18 cellular contexts compared by ENCODE assay signal in genomic region chr3:94028093-94028837, GRCh38. TPM values are rescaled to one million over a fixed set of nuclear protein-coding genes. Genes with fewer than 3 reads are reported as not detected.
DNase-seq lines count a peak whose midpoint lies in the region; ATAC-seq, FAIRE-seq and TF ChIP-seq lines count a peak whose summit lies in the region.
"Had no signal": no experiment of that assay in that cellular context is flagged by ENCODE, and none has a peak within 500 bp of the region (broad histone marks: within the 10 kb centered on the region; RNA-seq: fewer than 3 reads in every experiment).

Gene STX19, minus strand, starts transcription at chr3:94028597. Its CDS starts 13,328 bp downstream, at chr3:94015269.

- no peaks in the 10 kb centered on the region for H3K36me3 ChIP-seq in parathyroid adenoma (ENCODE audit: control insufficient read depth, insufficient read depth, low read length)
- H3K36me3 ChIP-seq: BLaER1, SJSA1 had no signal

- H3K27me3 ChIP-seq in parathyroid adenoma (ENCODE audit: control insufficient read depth, insufficient read depth, low read length), result no peaks in the 10 kb centered on the region
- H3K27me3 ChIP-seq: BLaER1, SJSA1 had no signal

- peak within 1 kb of the TSS; percentile 67 for H3K4me2 ChIP-seq in parathyroid adenoma (ENCODE audit: low read length)
- H3K4me2 ChIP-seq: BLaER1 had no signal

- no peaks in the 10 kb centered on the region for H3K4me1 ChIP-seq in parathyroid adenoma
- H3K4me1 ChIP-seq: BLaER1, SJSA1 had no signal

- DNase-seq in GM12892 (ENCODE audit: insufficient read length) (no peak), NCI-H2029 (lab: John Stamatoyannopoulos, UW) (peak; percentile 86), dermis blood vessel endothelial cell (peak; percentile 12), substantia nigra (lab: John Stamatoyannopoulos, UW) (no peak), hypothalamus (lab: John Stamatoyannopoulos, UW) (no peak)
- DNase-seq: aorta; effector memory CD8-positive, alpha-beta T cell; GDM1; nucleus accumbens; stimulated activated CD4-positive, alpha-beta T cell treated with anti-CD3 and anti-CD28 coated beads, Interleukin-1b, Interleukin-23, amount 100 ng/mL, for 48 hours; stimulated activated naive B cell treated with anti-CD40 and anti-IgM and Interleukin-4, amounts not matched to agents 10 μg/mL and 1 μg/mL and 100 μg/mL, for 72 hours had no signal

- no peak for TF ChIP-seq POLR2A in GM12892 (IDR thresholded peaks at IDR 0.05; ENCODE audit: low read depth, low read length)

- H3K79me2 ChIP-seq in parathyroid adenoma, result no peaks in the 10 kb centered on the region

- FAIRE-seq in GM12892 (lab: Jason Lieb, UNC), result peak; percentile 40

- peak within 1 kb of the TSS; percentile 52 for H3K4me3 ChIP-seq in parathyroid adenoma (ENCODE audit: low read depth, low read length)
- H3K4me3 ChIP-seq: BLaER1, SJSA1 had no signal

- peak within 1 kb of the TSS; percentile 19 for H2AFZ ChIP-seq in parathyroid adenoma

- TF ChIP-seq CTCF in parathyroid adenoma (IDR thresholded peaks at IDR 0.05), result no peak

- no peaks in the 10 kb centered on the region for H3K9me3 ChIP-seq in parathyroid adenoma (ENCODE audit: control insufficient read depth, low read length)
- H3K9me3 ChIP-seq: BLaER1, SJSA1 had no signal

- no peak for ATAC-seq in HG03039 (IDR thresholded peaks at IDR 0.05; ENCODE audit: unreplicated experiment)
- no peak for ATAC-seq in GM18858 (IDR thresholded peaks at IDR 0.05; ENCODE audit: unreplicated experiment)
- ATAC-seq: effector memory CD8-positive, alpha-beta T cell; stimulated activated naive B cell treated with anti-CD40 and anti-IgM and Interleukin-4, amounts not matched to agents 10 μg/mL and 1 μg/mL and 100 μg/mL, for 72 hours had no signal

- H3K9ac ChIP-seq in parathyroid adenoma, result no peak within 1 kb of the TSS
- H3K9ac ChIP-seq: BLaER1 had no signal

- H3K27ac ChIP-seq in parathyroid adenoma (no peak within 1 kb of the TSS), substantia nigra (ENCODE audit: low read depth, low read length, poor library complexity, severe bottlenecking) (no peak within 1 kb of the TSS)
- H3K27ac ChIP-seq: BLaER1, SJSA1 had no signal

RNA-seq across cellular contexts. Expression of gene STX19, which starts in this region (rescaled TPM):
- polyA plus RNA-seq in GM12892 (2012; ENCODE audit: missing spikeins), result 0.47 TPM
- total RNA-seq in dermis blood vessel endothelial cell, result not detected in 2 replicates
- total RNA-seq: LHCN-M2, liver, SJSA1 had no signal

Comparison
In these comparisons a context has a peak if more than half of its experiments do, and no peak if none do; other contexts are left out.
1. Peak in DNase-seq in dermis blood vessel endothelial cell; RNA of the gene not detected or under 1 TPM.